Comparison of ENCODE assay signal across 28 cellular contexts in the genomic region with DNA sequence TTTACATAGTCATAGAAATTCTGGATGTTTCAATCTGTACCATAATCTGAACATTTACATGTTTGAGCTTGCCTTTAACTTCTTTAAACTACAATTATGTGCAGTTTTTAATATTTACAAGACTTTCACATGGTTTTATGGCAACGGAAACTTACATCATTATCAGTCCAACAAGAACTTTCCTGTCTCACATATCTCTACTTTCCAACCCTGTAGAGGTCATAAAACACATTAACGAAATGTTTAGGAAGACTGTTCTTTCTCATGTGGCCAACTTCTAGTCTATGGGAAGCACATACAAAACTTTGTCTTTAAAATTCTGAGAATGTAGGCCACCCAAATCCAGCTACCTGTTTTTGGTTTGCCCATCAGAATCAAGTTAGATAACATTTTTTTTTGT.
"Had no signal": no experiment of that assay in that cellular context is flagged by ENCODE, and none has a peak within 500 bp of the region (broad histone marks: within the 10 kb centered on the region; RNA-seq: fewer than 3 reads in every experiment).

No MANE protein-coding gene starts in this region.

- H3K4me3 Mint-ChIP-seq: dendritic cell treated with granulocyte-macrophage colony-stimulating factor and Interleukin-4, amounts not matched to agents 40 ng/mL and 50 ng/mL, for 4 days; effector memory CD8-positive, alpha-beta T cell; endodermal cell; immature natural killer cell; mesothelial cell of epicardium; naive B cell; naive thymus-derived CD8-positive, alpha-beta T cell had no signal

- H3K27ac Mint-ChIP-seq: dendritic cell treated with granulocyte-macrophage colony-stimulating factor and Interleukin-4, amounts not matched to agents 40 ng/mL and 50 ng/mL, for 4 days; effector memory CD8-positive, alpha-beta T cell; endodermal cell; immature natural killer cell; mesothelial cell of epicardium; naive B cell; naive thymus-derived CD8-positive, alpha-beta T cell had no signal

- H3K9me3 ChIP-seq: colonic mucosa, esophagus muscularis mucosa, gastroesophageal sphincter, heart right ventricle, left ventricle myocardium inferior, lower lobe of right lung, mucosa of descending colon had no signal

- H3K27me3 ChIP-seq: colonic mucosa, esophagus muscularis mucosa, foreskin keratinocyte, gastroesophageal sphincter, hepatocyte had no signal

- H3K4me3 ChIP-seq: colonic mucosa, esophagus muscularis mucosa, gastroesophageal sphincter, heart right ventricle, hepatocyte, left ventricle myocardium inferior, lower lobe of right lung, mucosa of descending colon had no signal

- DNase-seq: colonic mucosa; cortex of kidney; effector CD8-positive, alpha-beta T cell; effector memory CD8-positive, alpha-beta T cell; endodermal cell; head of caudate nucleus; heart right ventricle; hypothalamus; immature natural killer cell; islet precursor cell; kidney; kidney glomerular epithelial cell; left colon; left ventricle myocardium inferior; lower lobe of right lung; mesenchymal stem cell; mucosa of descending colon; naive B cell; naive thymus-derived CD8-positive, alpha-beta T cell had no signal

- H3K9me3 Mint-ChIP-seq: dendritic cell treated with granulocyte-macrophage colony-stimulating factor and Interleukin-4, amounts not matched to agents 40 ng/mL and 50 ng/mL, for 4 days; effector memory CD8-positive, alpha-beta T cell; endodermal cell; mesothelial cell of epicardium; naive B cell had no signal

- H3K27ac ChIP-seq: colonic mucosa, esophagus muscularis mucosa, foreskin keratinocyte, gastroesophageal sphincter, heart right ventricle, hepatocyte, left ventricle myocardium inferior, lower lobe of right lung had no signal

- H3K4me1 Mint-ChIP-seq: immature natural killer cell; naive B cell; naive thymus-derived CD8-positive, alpha-beta T cell had no signal

- H3K36me3 ChIP-seq: colonic mucosa, esophagus muscularis mucosa, gastroesophageal sphincter, heart right ventricle, left ventricle myocardium inferior, lower lobe of right lung had no signal

- H2AFZ ChIP-seq: hepatocyte had no signal

- H3K79me2 ChIP-seq: hepatocyte had no signal

- FAIRE-seq: endometrium, frontal cortex, kidney had no signal

- ATAC-seq: effector memory CD8-positive, alpha-beta T cell; foreskin keratinocyte; gastroesophageal sphincter; heart right ventricle; left colon; left lobe of liver; lower lobe of right lung; mucosa of descending colon; naive thymus-derived CD8-positive, alpha-beta T cell had no signal

- H3K27me3 Mint-ChIP-seq: dendritic cell treated with granulocyte-macrophage colony-stimulating factor and Interleukin-4, amounts not matched to agents 40 ng/mL and 50 ng/mL, for 4 days; effector memory CD8-positive, alpha-beta T cell had no signal

- H3K4me2 ChIP-seq: hepatocyte had no signal

- H3K36me3 Mint-ChIP-seq: immature natural killer cell; mesothelial cell of epicardium; naive B cell; naive thymus-derived CD8-positive, alpha-beta T cell had no signal

- H3K4me1 ChIP-seq: colonic mucosa, esophagus muscularis mucosa, foreskin keratinocyte, gastroesophageal sphincter, heart right ventricle, left ventricle myocardium inferior, lower lobe of right lung had no signal
